8 cellular contexts compared by ENCODE assay signal in genomic region chr5:6780802-6781391, GRCh38.
DNase-seq lines count a peak whose midpoint lies in the region; ATAC-seq, FAIRE-seq and TF ChIP-seq lines count a peak whose summit lies in the region.

No MANE protein-coding gene starts in this region.

- no peak overlapping the region for H3K4me3 ChIP-seq in fibroblast of mammary gland (ENCODE audit: control insufficient read depth, low read depth, low read length)
- H3K4me3 ChIP-seq in vagina = no peak overlapping the region

- intact Hi-C loops in sciatic nerve (cut with DNase I) (no loop called here), vagina (cut with DNase I) (no loop called here)

- TF ChIP-seq CTCF in fibroblast of mammary gland (conservative IDR thresholded peaks at IDR 0.05; ENCODE audit: control insufficient read depth, insufficient read depth, low read depth, low read length) = peak; percentile 49
- no peak for TF ChIP-seq CTCF in vagina (IDR thresholded peaks at IDR 0.05)

- no peaks in the 10 kb centered on the region for H3K9me3 ChIP-seq in vagina

- no peaks in the 10 kb centered on the region for H3K36me3 ChIP-seq in vagina

- TF ChIP-seq POLR2A in vagina (IDR thresholded peaks at IDR 0.05) = no peak

- no peak for FAIRE-seq in RCC 7860 (lab: Jason Lieb, UNC)

- H3K27me3 ChIP-seq in vagina = no peaks in the 10 kb centered on the region

- no peaks in the 10 kb centered on the region for H3K4me1 ChIP-seq in vagina

- no peak overlapping the region for H3K27ac ChIP-seq in vagina

- peak; percentile 85 for ATAC-seq in HG02884 (IDR thresholded peaks at IDR 0.05; ENCODE audit: unreplicated experiment)
- ATAC-seq in sciatic nerve = no peak

- peak; percentile 44 for DNase-seq in activated naive CD4-positive, alpha-beta T cell treated with Interleukin-2 at 50 U/mL for 16 hours
- no peak for DNase-seq in activated naive CD4-positive, alpha-beta T cell (lab: John Stamatoyannopoulos, UW)
- DNase-seq in RCC 7860 (ENCODE audit: low spot score) (peak; percentile 32), fibroblast of mammary gland (ENCODE audit: low read depth) (peak; percentile 8), iPS-NIHi7 (ENCODE audit: extremely low spot score) (no peak), sciatic nerve (ENCODE audit: low spot score) (no peak), vagina (ENCODE audit: extremely low spot score in 2 of 2) (no peak)

Comparison
In these comparisons a context has a peak if more than half of its experiments do, and no peak if none do; other contexts are left out.
1. DNase-seq: peak in activated naive CD4-positive, alpha-beta T cell treated with Interleukin-2 at 50 U/mL for 16 hours (single experiment), RCC 7860 (single experiment) and fibroblast of mammary gland (single experiment); none in activated naive CD4-positive, alpha-beta T cell (0 of 4), iPS-NIHi7 (single experiment), sciatic nerve (single experiment) and vagina (0 of 2).